Comparison of ENCODE assay signal across 14 cellular contexts in the genomic region with DNA sequence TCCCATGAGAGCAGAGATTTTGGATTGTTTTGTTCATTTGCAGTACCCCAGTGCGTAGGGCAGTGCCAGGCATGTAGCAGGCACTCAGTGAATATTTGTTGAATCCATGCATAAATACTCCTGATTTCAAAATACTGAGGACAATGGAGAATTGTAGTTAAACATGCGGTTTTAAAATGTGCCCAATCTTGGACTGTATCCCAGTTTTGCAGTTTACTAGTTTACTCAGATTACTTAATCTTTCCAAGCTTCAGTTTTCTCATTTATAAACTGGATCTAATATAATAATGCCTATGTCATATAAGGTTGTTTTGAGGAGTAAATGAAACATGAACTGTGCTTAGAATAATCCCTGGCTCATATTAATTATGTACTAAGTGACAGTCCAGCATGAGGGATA. TPM values are rescaled to one million over a fixed set of nuclear protein-coding genes. Genes with fewer than 3 reads are reported as not detected.
DNase-seq lines count a peak whose midpoint lies in the region; ATAC-seq and TF ChIP-seq lines count a peak whose summit lies in the region.
"Had no signal": no experiment of that assay in that cellular context is flagged by ENCODE, and none has a peak within 500 bp of the region (broad histone marks: within the 10 kb centered on the region; RNA-seq: fewer than 3 reads in every experiment).

No MANE protein-coding gene starts in this region.

- H2AFZ ChIP-seq in OCI-LY1 (ENCODE audit: low read length) (no peak overlapping the region), fibroblast of lung (ENCODE audit: low read length) (no peak overlapping the region)

- intact Hi-C loops in natural killer cell (cut with micrococcal nuclease): loop anchor here (2.0 to 10.0 kb wide), 3 partner anchors 39 to 259 kb away; partner anchors contain the start of genes ITM2B and RCBTB2

- H3K9ac ChIP-seq in OCI-LY1 (ENCODE audit: low read length) (no peak overlapping the region), fibroblast of lung (ENCODE audit: insufficient read depth, low read length) (no peak overlapping the region)

- H3K36me3 ChIP-seq in DOHH2 (ENCODE audit: control insufficient read depth, low read length) (peaks cover 14% of the 10 kb centered on the region), OCI-LY1 (ENCODE audit: insufficient read depth, low read length) (peaks cover 12% of the 10 kb centered on the region; the same call in 1 of the 2 replicates), fibroblast of lung (ENCODE audit: control insufficient read depth, insufficient read depth, low read length) (no peaks in the 10 kb centered on the region)

- H3K36me3 Mint-ChIP-seq in natural killer cell: no peaks in the 10 kb centered on the region

- peaks cover 45% of the 10 kb centered on the region in 2 donors for H3K4me1 Mint-ChIP-seq in natural killer cell

- ATAC-seq in esophagus mucosa (no peak), natural killer cell (no peak), GM18909 (IDR thresholded peaks at IDR 0.05; ENCODE audit: poor library complexity, unreplicated experiment) (no peak)

- H3K9me2 ChIP-seq in DOHH2 (replicated peaks; ENCODE audit: control insufficient read depth, low read length): no peaks in the 10 kb centered on the region
- no peaks in the 10 kb centered on the region for H3K9me2 ChIP-seq in OCI-LY1 (ENCODE audit: low read depth, low read length)

- no peaks in the 10 kb centered on the region for H4K20me1 ChIP-seq in DOHH2 (ENCODE audit: control insufficient read depth, insufficient read depth, low read depth, low read length)
- H4K20me1 ChIP-seq in OCI-LY1 (ENCODE audit: insufficient read depth, low read length): no peaks in the 10 kb centered on the region
- H4K20me1 ChIP-seq in fibroblast of lung (ENCODE audit: control insufficient read depth, extremely low read depth, insufficient read depth, low read length): no peaks in the 10 kb centered on the region

- DNase-seq in fibroblast of lung (ENCODE audit: low read depth in 2 of 2) (peak; percentile 15 to 63), natural killer cell (no peak), hepatic stellate cell (ENCODE audit: low spot score) (no peak)
- DNase-seq: aorta; Caco-2; naive thymus-derived CD8-positive, alpha-beta T cell; NCI-H510A; SHP77 treated with DMSO at 0.1 percent for 48 hours had no signal

- no peak overlapping the region for H3K27ac Mint-ChIP-seq in natural killer cell

- H3K9me3 ChIP-seq in DOHH2 (ENCODE audit: control insufficient read depth, insufficient read depth, low read length) (no peaks in the 10 kb centered on the region), OCI-LY1 (ENCODE audit: low read length) (no peaks in the 10 kb centered on the region), fibroblast of lung (ENCODE audit: control insufficient read depth, insufficient read depth, low read depth, low read length) (no peaks in the 10 kb centered on the region)
- H3K9me3 ChIP-seq: Caco-2 had no signal

- peaks cover 24% of the 10 kb centered on the region for H3F3A ChIP-seq in DOHH2 (ENCODE audit: control insufficient read depth, insufficient read depth)
- H3F3A ChIP-seq in OCI-LY1 (ENCODE audit: insufficient read depth, low read length): no peaks in the 10 kb centered on the region; the same call in 1 of the 2 replicates

- no peak overlapping the region; the same call in 1 of the 2 replicates for H3K27ac ChIP-seq in DOHH2 (ENCODE audit: low read depth, low read length)
- peak overlapping the region; percentile 90 for H3K27ac ChIP-seq in OCI-LY1 (ENCODE audit: low read depth, low read length, poor library complexity, severe bottlenecking)
- H3K27ac ChIP-seq in fibroblast of lung (ENCODE audit: insufficient read depth, low read length): no peak overlapping the region
- H3K27ac ChIP-seq in skin epidermis: peak overlapping the region in 15 of 21 experiments; percentile 2 to 95 (median 79)

- no peak overlapping the region for H3K4me3 Mint-ChIP-seq in natural killer cell
- H3K4me3 Mint-ChIP-seq: naive thymus-derived CD8-positive, alpha-beta T cell had no signal

- H3K4me1 ChIP-seq in DOHH2 (ENCODE audit: control insufficient read depth, low read length): peaks cover 63% of the 10 kb centered on the region
- peaks cover 51% of the 10 kb centered on the region for H3K4me1 ChIP-seq in OCI-LY1 (ENCODE audit: insufficient read depth, low read length, severe bottlenecking)
- H3K4me1 ChIP-seq in fibroblast of lung (ENCODE audit: control insufficient read depth, extremely low read depth, insufficient read depth, low read length): no peaks in the 10 kb centered on the region
- H3K4me1 ChIP-seq: Caco-2 had no signal

- H3K4me3 ChIP-seq in DOHH2 (ENCODE audit: low read length): no peak overlapping the region
- no peak overlapping the region for H3K4me3 ChIP-seq in OCI-LY1 (ENCODE audit: low read depth, low read length, poor library complexity, severe bottlenecking)
- no peak overlapping the region for H3K4me3 ChIP-seq in fibroblast of lung (replicated peaks in 1 of 4; ENCODE audit: control extremely low read depth in 1 of 4, insufficient read depth in 1 of 4, low read depth in 3 of 4, low read length in 4 of 4)
- H3K4me3 ChIP-seq in skin epidermis: no peak overlapping the region

- H3K79me2 ChIP-seq in DOHH2 (ENCODE audit: control insufficient read depth, low read length): no peaks in the 10 kb centered on the region
- no peaks in the 10 kb centered on the region for H3K79me2 ChIP-seq in OCI-LY1 (ENCODE audit: insufficient read depth, low read length)
- H3K79me2 ChIP-seq in fibroblast of lung (ENCODE audit: control insufficient read depth, insufficient read depth, low read length): no peaks in the 10 kb centered on the region

- peak overlapping the region; percentile 67 for H3K4me2 ChIP-seq in DOHH2 (ENCODE audit: low read length)
- no peak overlapping the region for H3K4me2 ChIP-seq in OCI-LY1 (ENCODE audit: low read length)
- H3K4me2 ChIP-seq in fibroblast of lung (ENCODE audit: extremely low read depth, insufficient read depth, low read length): no peak overlapping the region

- no peaks in the 10 kb centered on the region for H3K27me3 Mint-ChIP-seq in natural killer cell (ENCODE audit: low read depth in 2 of 2)
- H3K27me3 Mint-ChIP-seq: naive thymus-derived CD8-positive, alpha-beta T cell had no signal

- TF ChIP-seq CTCF in DOHH2 (IDR thresholded peaks at IDR 0.05; ENCODE audit: low read depth, low read length, poor library complexity, severe bottlenecking): no peak
- no peak for TF ChIP-seq CTCF in OCI-LY1 (IDR thresholded peaks at IDR 0.05; ENCODE audit: low read length)
- TF ChIP-seq CTCF in fibroblast of lung (conservative IDR thresholded peaks at IDR 0.05 in 1 of 2, IDR thresholded peaks at IDR 0.05 in 1 of 2; ENCODE audit: low read depth in 1 of 2, low read length in 2 of 2): no peak
- no peak for TF ChIP-seq CTCF in natural killer cell (IDR thresholded peaks at IDR 0.05)

- no peaks in the 10 kb centered on the region for H3K9me3 Mint-ChIP-seq in natural killer cell
- H3K9me3 Mint-ChIP-seq: immature natural killer cell; naive thymus-derived CD8-positive, alpha-beta T cell had no signal

- H3K27me3 ChIP-seq in DOHH2 (ENCODE audit: control insufficient read depth, low read length): no peaks in the 10 kb centered on the region
- no peaks in the 10 kb centered on the region for H3K27me3 ChIP-seq in OCI-LY1 (ENCODE audit: insufficient read depth, low read length)
- no peaks in the 10 kb centered on the region for H3K27me3 ChIP-seq in fibroblast of lung (ENCODE audit: control insufficient read depth, insufficient read depth, low read length)

RNA-seq across cellular contexts. Expression of gene RCBTB2, which starts 39.0 kb away (rescaled TPM):
- total RNA-seq in fibroblast of lung (6.9 and 8.4 TPM in 2 replicates), esophagus mucosa (10.3 TPM), natural killer cell (10 to 100 TPM; 21.9 to 27.1 (median 24.2) TPM)
- 6.0 and 9.6 TPM in 2 replicates for polyA plus RNA-seq in fibroblast of lung
- polyA plus RNA-seq in fibroblast of lung (2012): 4.7 and 6.0 TPM in 2 replicates
- polyA minus RNA-seq in fibroblast of lung (ENCODE audit: low replicate concordance): 1.7 and 2.4 TPM in 2 replicates

Comparison
In these comparisons a context has a peak if more than half of its experiments do, and no peak if none do; other contexts are left out.
1. H3K27ac ChIP-seq: peak in OCI-LY1 (single experiment) and skin epidermis (15 of 21); none in DOHH2 (single experiment) and fibroblast of lung (single experiment).
2. DNase-seq: peak in fibroblast of lung (2 of 2); none in natural killer cell (single experiment) and hepatic stellate cell (single experiment).